Comparison of ENCODE assay signal across 13 cellular contexts in the genomic region with DNA sequence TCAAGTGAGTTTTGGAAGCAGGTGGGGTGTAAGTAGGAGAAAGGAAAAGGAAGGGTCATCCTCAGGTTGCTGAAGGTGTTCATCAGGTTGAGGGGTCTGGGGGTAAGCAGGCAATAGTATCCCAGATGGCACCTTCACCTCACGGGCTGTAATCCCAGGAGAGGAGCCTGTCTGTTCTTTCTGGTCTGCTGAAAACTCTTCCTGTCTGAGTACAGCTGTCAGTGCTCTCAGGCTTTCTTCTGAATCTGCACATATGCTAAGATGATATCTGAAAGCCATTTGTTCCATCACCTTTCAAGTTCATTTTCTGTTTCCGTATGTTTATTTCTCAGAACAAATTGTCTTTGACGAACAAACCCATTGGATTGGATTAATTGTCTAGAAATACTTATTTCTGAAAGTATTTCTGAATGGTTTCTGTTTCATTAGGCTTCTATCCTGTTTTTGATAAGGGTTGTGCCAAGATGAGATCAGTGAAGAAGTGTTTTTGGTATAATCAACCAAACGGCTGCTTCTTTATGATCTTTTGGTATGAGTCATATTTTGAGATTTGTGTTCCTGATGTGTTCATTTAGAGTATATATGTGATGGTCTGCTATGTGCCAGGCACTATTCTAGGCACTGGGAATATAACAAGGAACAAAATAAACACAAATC. TPM values are rescaled to one million over a fixed set of nuclear protein-coding genes. Genes with fewer than 3 reads are reported as not detected.
DNase-seq lines count a peak whose midpoint lies in the region; ATAC-seq and TF ChIP-seq lines count a peak whose summit lies in the region.
"Had no signal": no experiment of that assay in that cellular context is flagged by ENCODE, and none has a peak within 500 bp of the region (broad histone marks: within the 10 kb centered on the region; RNA-seq: fewer than 3 reads in every experiment).

No MANE protein-coding gene starts in this region.

- no peaks in the 10 kb centered on the region for H3K9me3 Mint-ChIP-seq in GM23338
- H3K9me3 Mint-ChIP-seq: natural killer cell had no signal

- peaks cover 9% of the 10 kb centered on the region; the same call in 2 of the 3 replicates for H3K36me3 Mint-ChIP-seq in GM23338 (ENCODE audit: low read depth)
- H3K36me3 Mint-ChIP-seq: natural killer cell had no signal

- intact Hi-C loops in posterior cingulate gyrus (cut with DNase I), result no loop called here

- H3K4ac ChIP-seq in mesendoderm (ENCODE audit: low read depth, low read length), result no peak overlapping the region

- no peak overlapping the region for H2AK5ac ChIP-seq in mesendoderm (ENCODE audit: low read length)

- no peak overlapping the region for H3K23ac ChIP-seq in mesendoderm (ENCODE audit: low read length)

- no peak overlapping the region for H2BK120ac ChIP-seq in mesendoderm (ENCODE audit: low read depth, low read length)

- H3K9ac ChIP-seq in MM.1S (ENCODE audit: low read length) (no peak overlapping the region; the same call in 1 of the 2 replicates), mesendoderm (ENCODE audit: low read length) (no peak overlapping the region)

- peak overlapping the region; percentile 6 for H3K56ac ChIP-seq in mesendoderm (ENCODE audit: low read length)

- WGBS in mesendoderm (ENCODE audit: extremely low coverage, insufficient coverage, low lambda C conversion rate), result no CpG with 5 or more reads among the region's 4 CpGs

- H3K79me2 ChIP-seq in MM.1S (ENCODE audit: low read length), result peaks cover 100% of the 10 kb centered on the region
- peaks cover 70% of the 10 kb centered on the region for H3K79me2 ChIP-seq in mesendoderm (ENCODE audit: control insufficient read depth, insufficient read depth, low read length)
- H3K79me2 ChIP-seq in GM23338 (replicated peaks; ENCODE audit: insufficient read depth), result peaks cover 97% of the 10 kb centered on the region

- no peak overlapping the region for H3K4me3 ChIP-seq in GM06990 (replicated peaks; ENCODE audit: low read depth, low read length)
- H3K4me3 ChIP-seq in MM.1S (ENCODE audit: low read length), result no peak overlapping the region
- no peak overlapping the region for H3K4me3 ChIP-seq in mesendoderm (ENCODE audit: low read length)
- H3K4me3 ChIP-seq in GM23338, result no peak overlapping the region
- H3K4me3 ChIP-seq: cardiac muscle cell had no signal

- H4K8ac ChIP-seq in mesendoderm (ENCODE audit: low read depth, low read length), result no peak overlapping the region

- H3K27me3 ChIP-seq in GM06990 (replicated peaks; ENCODE audit: control insufficient read depth, insufficient read depth, low read length) (no peaks in the 10 kb centered on the region), MM.1S (replicated peaks; ENCODE audit: insufficient read depth, low read length) (no peaks in the 10 kb centered on the region), mesendoderm (ENCODE audit: insufficient read depth, low read length, poor library complexity) (no peaks in the 10 kb centered on the region), GM23338 (ENCODE audit: insufficient read depth) (no peaks in the 10 kb centered on the region)
- H3K27me3 ChIP-seq: cardiac muscle cell had no signal

- H2BK15ac ChIP-seq in mesendoderm (replicated peaks; ENCODE audit: low read depth), result no peak overlapping the region

- H2AFZ ChIP-seq in MM.1S (ENCODE audit: low read length) (no peak overlapping the region), GM23338 (no peak overlapping the region)

- H3K79me1 ChIP-seq in mesendoderm (ENCODE audit: low read length), result peaks cover 31% of the 10 kb centered on the region

- no peak overlapping the region for H3K4me3 Mint-ChIP-seq in GM23338
- H3K4me3 Mint-ChIP-seq: natural killer cell had no signal

- H3K9me2 ChIP-seq in MM.1S (replicated peaks; ENCODE audit: insufficient read depth, low read length), result no peaks in the 10 kb centered on the region
- no peaks in the 10 kb centered on the region for H3K9me2 ChIP-seq in GM23338 (ENCODE audit: insufficient read depth)

- ATAC-seq in GM23338, result no peak
- ATAC-seq: HCT116, Panc1 had no signal

- H3K4me2 ChIP-seq in MM.1S (ENCODE audit: low read depth, low read length) (peak overlapping the region; percentile 12; the same call in 1 of the 2 replicates), mesendoderm (ENCODE audit: low read length) (no peak overlapping the region), GM23338 (no peak overlapping the region)

- DNase-seq in GM06990 (ENCODE audit: extremely low read depth, insufficient read length), result peak; percentile 30
- DNase-seq in GM20000 (ENCODE audit: low spot score), result peak; percentile 42
- peak; percentile 44 for DNase-seq in MM.1S
- DNase-seq in mesendoderm, result no peak
- no peak for DNase-seq in GM23338 (ENCODE audit: low spot score)
- DNase-seq in globus pallidus (ENCODE audit: low spot score), result no peak
- DNase-seq in posterior cingulate gyrus, result no peak
- no peak for DNase-seq in NCI-H2227 (lab: John Stamatoyannopoulos, UW; ENCODE audit: unreplicated experiment)
- DNase-seq: activated CD4-positive, alpha-beta T cell treated with anti-CD3 and anti-CD28 coated beads, Interleukin-2, amount 50 U/mL, for 4 hours; natural killer cell had no signal

- H3K4me1 Mint-ChIP-seq in GM23338, result 0 out of 3 replicates have a peak, but pooled peaks cover 4% of the 10 kb centered on the region

- H3F3A ChIP-seq in MM.1S (ENCODE audit: insufficient read depth, low read length), result peaks cover 13% of the 10 kb centered on the region
- H3F3A ChIP-seq in GM23338 (replicated peaks; ENCODE audit: low read depth), result 0 out of 2 replicates have a peak, but pooled peaks cover 4% of the 10 kb centered on the region

- no peak overlapping the region for H2BK5ac ChIP-seq in mesendoderm (ENCODE audit: low read length)

- H4K20me1 ChIP-seq in MM.1S (ENCODE audit: insufficient read depth, low read length), result peaks cover 37% of the 10 kb centered on the region
- H4K20me1 ChIP-seq in GM23338 (replicated peaks; ENCODE audit: insufficient read depth), result peaks cover 28% of the 10 kb centered on the region

- no peak overlapping the region for H4K5ac ChIP-seq in mesendoderm (ENCODE audit: low read length)

- H3K27ac ChIP-seq in MM.1S (ENCODE audit: low read length), result peak overlapping the region; percentile 42; the same call in 1 of the 2 replicates
- H3K27ac ChIP-seq in mesendoderm (ENCODE audit: low read depth, low read length), result no peak overlapping the region
- no peak overlapping the region for H3K27ac ChIP-seq in GM23338 (ENCODE audit: low read depth)

- no peaks in the 10 kb centered on the region for H3K27me3 Mint-ChIP-seq in GM23338 (ENCODE audit: insufficient read depth, low read depth, poor library complexity)

- no peak for TF ChIP-seq CTCF in GM06990 (IDR thresholded peaks at IDR 0.05; ENCODE audit: insufficient read depth, low read length, poor library complexity, severe bottlenecking)
- no peak for TF ChIP-seq CTCF in GM20000 (IDR thresholded peaks at IDR 0.05; ENCODE audit: extremely low read depth, missing control alignments)
- TF ChIP-seq CTCF in MM.1S (IDR thresholded peaks at IDR 0.05; ENCODE audit: low read length), result no peak
- no peak for TF ChIP-seq CTCF in GM23338 (conservative IDR thresholded peaks at IDR 0.05; ENCODE audit: low read depth in 2 of 2)

- peaks cover 28% of the 10 kb centered on the region for H3K4me1 ChIP-seq in MM.1S (ENCODE audit: low read length)
- no peaks in the 10 kb centered on the region for H3K4me1 ChIP-seq in mesendoderm (ENCODE audit: control insufficient read depth, low read depth, low read length)
- H3K4me1 ChIP-seq in GM23338 (ENCODE audit: insufficient read depth), result no peaks in the 10 kb centered on the region; the same call in 1 of the 2 replicates

- no peaks in the 10 kb centered on the region for H3K9me3 ChIP-seq in MM.1S (replicated peaks; ENCODE audit: insufficient read depth, low read length)

- H3K18ac ChIP-seq in mesendoderm (ENCODE audit: low read length), result no peak overlapping the region

- H3K36me3 ChIP-seq in GM06990 (ENCODE audit: control insufficient read depth, insufficient read depth, low read length), result peaks cover 3% of the 10 kb centered on the region
- H3K36me3 ChIP-seq in MM.1S (replicated peaks; ENCODE audit: insufficient read depth, low read length), result no peaks in the 10 kb centered on the region; the same call in 1 of the 2 replicates
- H3K36me3 ChIP-seq in mesendoderm (ENCODE audit: control insufficient read depth, insufficient read depth, low read length), result no peaks in the 10 kb centered on the region
- H3K36me3 ChIP-seq in GM23338 (ENCODE audit: insufficient read depth), result no peaks in the 10 kb centered on the region

- no peak overlapping the region for H3K27ac Mint-ChIP-seq in GM23338
- H3K27ac Mint-ChIP-seq: natural killer cell had no signal

TF ChIP-seq in GM23338, 12 proteins besides CTCF, POLR2A, EP300 and RAD21 (continues in another document):
- no peak for TF ChIP-seq CREB1 (CRISPR knock-in tag; IDR thresholded peaks at IDR 0.05; ENCODE audit: low read depth)
- no peak for TF ChIP-seq NANOG (IDR thresholded peaks at IDR 0.05; ENCODE audit: borderline replicate concordance)
- TF ChIP-seq EZH2 (IDR thresholded peaks at IDR 0.05; ENCODE audit: low read depth, unreplicated experiment), result no peak

RNA-seq across cellular contexts. Expression of a gene that starts 13.3 kb away (rescaled TPM):
- 22.7 TPM for polyA plus RNA-seq in mesendoderm (2013, experiment 1 of 2)
- 22.5 TPM for polyA plus RNA-seq in mesendoderm (2013, experiment 2 of 2)
- total RNA-seq in GM23338 (2014; rRNA removed; shearing (Covaris generic)), result 18.8 and 21.4 TPM in 2 replicates
- 4.4 and 4.7 TPM in 2 replicates for polyA plus RNA-seq in GM23338 (2016; fragmentation: Nextera tagmentation; extraction: Ambion mirVana)

RNA-seq across cellular contexts. Expression of a gene that starts 45.7 kb away (rescaled TPM):
- 222 TPM for polyA plus RNA-seq in mesendoderm (2013, experiment 1 of 2)
- 222 TPM for polyA plus RNA-seq in mesendoderm (2013, experiment 2 of 2)
- 191 and 208 TPM in 2 replicates for total RNA-seq in GM23338 (2014; rRNA removed; shearing (Covaris generic))
- 238 and 257 TPM in 2 replicates for polyA plus RNA-seq in GM23338 (2016; fragmentation: Nextera tagmentation; extraction: Ambion mirVana)

RNA-seq across cellular contexts. Expression of a gene that starts 55.5 kb away (rescaled TPM):
- 9.9 TPM for polyA plus RNA-seq in mesendoderm (2013, experiment 1 of 2)
- polyA plus RNA-seq in mesendoderm (2013, experiment 2 of 2), result 9.9 TPM
- 29.7 and 45.7 TPM in 2 replicates for total RNA-seq in GM23338 (2014; rRNA removed; shearing (Covaris generic))
- 3.7 and 4.3 TPM in 2 replicates for polyA plus RNA-seq in GM23338 (2016; fragmentation: Nextera tagmentation; extraction: Ambion mirVana)

Comparison
In these comparisons a context has a peak if more than half of its experiments do, and no peak if none do; other contexts are left out.
1. DNase-seq: peak in GM06990 (single experiment), GM20000 (single experiment) and MM.1S (single experiment); none in mesendoderm (single experiment), GM23338 (single experiment), globus pallidus (single experiment), posterior cingulate gyrus (0 of 10) and NCI-H2227 (single experiment).